ENCODE assay signal across 1 cellular context in genomic region chr20:38963745-38964144, GRCh38.
TF ChIP-seq lines count a peak whose summit lies in the region.

No MANE protein-coding gene starts in this region.

TF ChIP-seq in K562, 482 proteins besides CTCF, POLR2A, EP300 and RAD21:
- peak; percentile 42; the same call in 1 of the 2 replicates for TF ChIP-seq HDAC2 (IDR thresholded peaks at IDR 0.05)
- TF ChIP-seq HDGF (IDR thresholded peaks at IDR 0.05) = peak; percentile 25; the same call in 1 of the 2 replicates
- TF ChIP-seq PKNOX1 (IDR thresholded peaks at IDR 0.05) = no peak
- TF ChIP-seq ADNP (tag; IDR thresholded peaks at IDR 0.05) = peak; percentile 73
- no peak for TF ChIP-seq POLR2AphosphoS2 (IDR thresholded peaks at IDR 0.05; ENCODE audit: low read length)
- TF ChIP-seq RCOR1 (IDR thresholded peaks at IDR 0.05; ENCODE audit: borderline replicate concordance in 1 of 2, low read depth in 2 of 2, low read length in 2 of 2) = no peak; a peak in 1 of 4 replicates
- peak; percentile 93 for TF ChIP-seq RBM25 (IDR thresholded peaks at IDR 0.05; ENCODE audit: low read depth, low read length, severe bottlenecking)
- no peak for TF ChIP-seq TAF15 (IDR thresholded peaks at IDR 0.05; ENCODE audit: low read depth, low read length)
- peak; percentile 87 for TF ChIP-seq BCOR (IDR thresholded peaks at IDR 0.05)
- TF ChIP-seq CTCFL (IDR thresholded peaks at IDR 0.05; ENCODE audit: borderline replicate concordance, insufficient read depth, low read depth, low read length, poor library complexity, severe bottlenecking) = no peak
- TF ChIP-seq CBX3 (IDR thresholded peaks at IDR 0.05; ENCODE audit: borderline replicate concordance in 1 of 2, low read length in 2 of 2) = peak in 1 of 2 experiments; percentile 45; a peak in 1 of 3 replicates
- no peak for TF ChIP-seq NONO (IDR thresholded peaks at IDR 0.05; ENCODE audit: low read depth in 2 of 2, low read length in 1 of 2)
- peak; percentile 45 to 70; a peak in 3 of 4 replicates for TF ChIP-seq KDM1A (IDR thresholded peaks at IDR 0.05)
